Comparison of ENCODE assay signal across 33 cellular contexts in the genomic region with DNA sequence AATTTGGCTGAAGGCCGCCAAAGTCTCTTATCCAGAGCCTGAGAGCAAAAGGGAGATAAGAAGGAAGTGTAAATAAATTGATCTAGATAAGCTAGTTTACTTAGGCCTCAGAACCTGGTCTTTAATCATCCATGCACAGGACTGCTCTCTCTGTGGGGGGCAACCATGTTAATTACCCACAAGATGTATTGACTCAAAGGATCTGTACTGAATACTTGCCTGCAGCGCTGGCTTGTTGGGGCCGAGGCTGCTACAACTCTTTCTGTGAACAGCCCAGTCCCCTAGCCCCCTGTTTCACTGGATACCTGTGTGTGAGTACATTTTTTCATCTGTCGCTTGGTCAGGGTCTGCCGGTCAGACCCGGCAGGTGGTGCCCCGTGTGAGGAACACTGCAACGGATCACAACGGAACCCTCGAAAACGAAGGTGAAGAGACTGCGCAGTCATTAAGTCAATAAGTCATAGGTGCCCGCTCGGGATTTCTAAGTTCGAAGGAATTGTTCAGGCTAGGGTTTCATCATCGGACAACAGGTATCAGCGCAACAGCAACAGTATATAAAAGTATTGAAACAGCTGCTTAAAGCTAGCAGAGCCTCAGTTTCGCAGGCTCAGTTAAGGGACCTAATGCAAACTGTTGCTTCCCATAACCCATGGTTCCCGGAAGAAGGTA. TPM values are rescaled to one million over a fixed set of nuclear protein-coding genes. Genes with fewer than 3 reads are reported as not detected.
DNase-seq lines count a peak whose midpoint lies in the region; TF ChIP-seq lines count a peak whose summit lies in the region.
"Had no signal": no experiment of that assay in that cellular context is flagged by ENCODE, and none has a peak within 500 bp of the region (broad histone marks: within the 10 kb centered on the region; RNA-seq: fewer than 3 reads in every experiment).

No MANE protein-coding gene starts in this region.

- H3K27me3 Mint-ChIP-seq in activated T-helper 2 cell treated with anti-CD3 and anti-CD28 coated beads, Interferon-gamma antibody, Interleukin-2, Interleukin-4, amounts not matched to agents 10 μg/mL and 5 μg/mL and 100 μg/mL, durations not matched to agents 14 hours and 24 hours and 36 hours (ENCODE audit: low read depth) = no peaks in the 10 kb centered on the region
- H3K27me3 Mint-ChIP-seq: CD4-positive, CD25-positive, alpha-beta regulatory T cell; effector memory CD8-positive, alpha-beta T cell; naive thymus-derived CD8-positive, alpha-beta T cell had no signal

- no peaks in the 10 kb centered on the region for H4K20me1 ChIP-seq in MM.1S (ENCODE audit: insufficient read depth, low read length)

- no peak overlapping the region for H3K4me3 Mint-ChIP-seq in activated T-helper 2 cell treated with anti-CD3 and anti-CD28 coated beads, Interferon-gamma antibody, Interleukin-2, Interleukin-4, amounts not matched to agents 10 μg/mL and 5 μg/mL and 100 μg/mL, durations not matched to agents 14 hours and 24 hours and 36 hours (ENCODE audit: low read depth)
- H3K4me3 Mint-ChIP-seq: activated CD8-positive, alpha-beta T cell treated with anti-CD3 and anti-CD28 coated beads, Interleukin-2, amount 10 ng/mL, durations not matched to agents 7 days and 5 days; CD4-positive, CD25-positive, alpha-beta regulatory T cell; effector memory CD8-positive, alpha-beta T cell; naive thymus-derived CD8-positive, alpha-beta T cell had no signal

- H3K36me3 ChIP-seq in mesodermal cell (ENCODE audit: control insufficient read depth, insufficient read depth, low read length) = no peaks in the 10 kb centered on the region
- H3K36me3 ChIP-seq in MM.1S (replicated peaks; ENCODE audit: insufficient read depth, low read length) = no peaks in the 10 kb centered on the region
- H3K36me3 ChIP-seq: left lung, tibial artery had no signal

- no peak overlapping the region for H3K9ac ChIP-seq in MM.1S (ENCODE audit: low read length)

- WGBS in mesodermal cell (ENCODE audit: insufficient coverage in 2 of 2), 2 experiments = 86 to 87% methylated on average over 14 to 15 of the region's 19 CpGs

- intact Hi-C loops in activated T-helper 2 cell treated with anti-CD3 and anti-CD28 coated beads, Interferon-gamma antibody, Interleukin-2, Interleukin-4, amounts not matched to agents 10 μg/mL and 5 μg/mL and 100 μg/mL, durations not matched to agents 14 hours and 24 hours and 36 hours (cut with micrococcal nuclease) = no loop called here

- H3K27ac ChIP-seq in mesodermal cell (ENCODE audit: low read depth, low read length, severe bottlenecking) (peak overlapping the region; percentile 16), MM.1S (ENCODE audit: low read length) (no peak overlapping the region)
- H3K27ac ChIP-seq: coronary artery, left lung, psoas muscle, tibial artery had no signal

- H3K9me3 ChIP-seq in mesodermal cell (ENCODE audit: control insufficient read depth, low read length) (no peaks in the 10 kb centered on the region), MM.1S (replicated peaks; ENCODE audit: insufficient read depth, low read length) (no peaks in the 10 kb centered on the region)
- H3K9me3 ChIP-seq: left lung, psoas muscle, tibial artery had no signal

- DNase-seq in Daoy (ENCODE audit: low read depth) (peak; percentile 48), NCI-H146 treated with DMSO at 0.1 percent for 48 hours (lab: John Stamatoyannopoulos, UW; ENCODE audit: unreplicated experiment) (peak; percentile 77), ecto neural progenitor cell (ENCODE audit: low spot score) (peak; percentile 37), MM.1S (no peak), amniotic stem cell (lab: John Stamatoyannopoulos, UW) (no peak), activated T-cell treated with anti-CD3 and anti-CD28 coated beads for 4 hours (no peak)
- no peak for DNase-seq in activated T-helper 2 cell treated with anti-CD3 and anti-CD28 coated beads, Interferon-gamma antibody, Interleukin-2, Interleukin-4, amounts not matched to agents 10 μg/mL and 5 μg/mL and 100 μg/mL, durations not matched to agents 14 hours and 24 hours and 36 hours (ENCODE audit: low spot score)
- DNase-seq: activated CD8-positive, alpha-beta T cell treated with anti-CD3 and anti-CD28 coated beads, Interleukin-2, amount 10 ng/mL, durations not matched to agents 7 days and 5 days; AML-193; CD4-positive, CD25-positive, alpha-beta regulatory T cell; effector memory CD8-positive, alpha-beta T cell; glutamatergic neuron; Kasumi-1; left lung; midbrain; naive thymus-derived CD8-positive, alpha-beta T cell; NCI-H187 treated with DMSO at 0.1 percent for 48 hours; NCI-H2171 treated with DMSO at 0.1 percent for 48 hours; NCI-H510A treated with DMSO at 0.1 percent for 48 hours; nucleus accumbens; PC-3; psoas muscle; stimulated activated CD4-positive, alpha-beta T cell treated with anti-CD3 and anti-CD28 coated beads, Interleukin-4, amount 100 ng/mL, for 1 hour; T-helper 2 cell; tibial artery had no signal

- no peaks in the 10 kb centered on the region for H3K27me3 ChIP-seq in MM.1S (replicated peaks; ENCODE audit: insufficient read depth, low read length)
- H3K27me3 ChIP-seq: left lung, tibial artery had no signal

- TF ChIP-seq CTCF in MM.1S (IDR thresholded peaks at IDR 0.05; ENCODE audit: low read length) = no peak

- no peak overlapping the region for H2AFZ ChIP-seq in MM.1S (ENCODE audit: low read length)

- H3K9me2 ChIP-seq in MM.1S (replicated peaks; ENCODE audit: insufficient read depth, low read length) = no peaks in the 10 kb centered on the region

- no peaks in the 10 kb centered on the region for H3K4me1 Mint-ChIP-seq in activated T-helper 2 cell treated with anti-CD3 and anti-CD28 coated beads, Interferon-gamma antibody, Interleukin-2, Interleukin-4, amounts not matched to agents 10 μg/mL and 5 μg/mL and 100 μg/mL, durations not matched to agents 14 hours and 24 hours and 36 hours (ENCODE audit: low read depth)
- H3K4me1 Mint-ChIP-seq: CD4-positive, CD25-positive, alpha-beta regulatory T cell; naive thymus-derived CD8-positive, alpha-beta T cell had no signal

- H3K4me1 ChIP-seq in mesodermal cell (ENCODE audit: control insufficient read depth, insufficient read depth, low read length, poor library complexity, severe bottlenecking) (peaks cover 5% of the 10 kb centered on the region), MM.1S (ENCODE audit: low read length) (no peaks in the 10 kb centered on the region)
- H3K4me1 ChIP-seq: left lung, psoas muscle, tibial artery had no signal

- no peaks in the 10 kb centered on the region for H3K9me3 Mint-ChIP-seq in activated T-helper 2 cell treated with anti-CD3 and anti-CD28 coated beads, Interferon-gamma antibody, Interleukin-2, Interleukin-4, amounts not matched to agents 10 μg/mL and 5 μg/mL and 100 μg/mL, durations not matched to agents 14 hours and 24 hours and 36 hours
- H3K9me3 Mint-ChIP-seq: activated naive CD4-positive, alpha-beta T cell treated with anti-CD3 and anti-CD28 coated beads, Interleukin-2, amount 50 U/mL, for 72 hours; CD4-positive, CD25-positive, alpha-beta regulatory T cell; effector memory CD8-positive, alpha-beta T cell; naive thymus-derived CD8-positive, alpha-beta T cell had no signal

- no peaks in the 10 kb centered on the region for H3K36me3 Mint-ChIP-seq in activated T-helper 2 cell treated with anti-CD3 and anti-CD28 coated beads, Interferon-gamma antibody, Interleukin-2, Interleukin-4, amounts not matched to agents 10 μg/mL and 5 μg/mL and 100 μg/mL, durations not matched to agents 14 hours and 24 hours and 36 hours (ENCODE audit: low read depth)
- H3K36me3 Mint-ChIP-seq: activated naive CD4-positive, alpha-beta T cell treated with anti-CD3 and anti-CD28 coated beads, Interleukin-2, amount 50 U/mL, for 72 hours; CD4-positive, CD25-positive, alpha-beta regulatory T cell; naive thymus-derived CD8-positive, alpha-beta T cell had no signal

- H3K4me2 ChIP-seq in MM.1S (ENCODE audit: low read depth, low read length) = no peak overlapping the region

- H3K4me3 ChIP-seq in mesodermal cell (ENCODE audit: extremely low read depth, insufficient read depth, low read length, poor library complexity, severe bottlenecking) (no peak overlapping the region), MM.1S (ENCODE audit: low read length) (no peak overlapping the region)
- H3K4me3 ChIP-seq: coronary artery, GM12878, left lung, psoas muscle, tibial artery had no signal

- H3K27ac Mint-ChIP-seq in activated T-helper 2 cell treated with anti-CD3 and anti-CD28 coated beads, Interferon-gamma antibody, Interleukin-2, Interleukin-4, amounts not matched to agents 10 μg/mL and 5 μg/mL and 100 μg/mL, durations not matched to agents 14 hours and 24 hours and 36 hours = no peak overlapping the region
- H3K27ac Mint-ChIP-seq: activated CD8-positive, alpha-beta T cell treated with anti-CD3 and anti-CD28 coated beads, Interleukin-2, amount 10 ng/mL, durations not matched to agents 7 days and 5 days; activated naive CD4-positive, alpha-beta T cell treated with anti-CD3 and anti-CD28 coated beads, Interleukin-2, amount 50 U/mL, for 72 hours; effector memory CD8-positive, alpha-beta T cell; naive thymus-derived CD8-positive, alpha-beta T cell had no signal

- H3F3A ChIP-seq in MM.1S (ENCODE audit: insufficient read depth, low read length) = no peaks in the 10 kb centered on the region

- H3K79me2 ChIP-seq in MM.1S (ENCODE audit: low read length) = no peaks in the 10 kb centered on the region

RNA-seq across cellular contexts. Expression of gene MAGEA11, which starts 8.3 kb away (rescaled TPM):
- 46.0 and 48.3 TPM in 2 replicates for total RNA-seq in Daoy (2014; rRNA removed; shearing (Covaris generic))
- polyA plus RNA-seq in mesodermal cell (2013, experiment 1 of 2) = not detected
- polyA plus RNA-seq in mesodermal cell (2013, experiment 2 of 2) = not detected
- not detected in 2 replicates for total RNA-seq in activated T-helper 2 cell treated with anti-CD3 and anti-CD28 coated beads, Interferon-gamma antibody, Interleukin-2, Interleukin-4, amounts not matched to agents 10 μg/mL and 5 μg/mL and 100 μg/mL, durations not matched to agents 14 hours and 24 hours and 36 hours
- total RNA-seq: A673; activated CD8-positive, alpha-beta T cell treated with anti-CD3 and anti-CD28 coated beads, Interleukin-2, amount 10 ng/mL, durations not matched to agents 7 days and 5 days; activated naive CD4-positive, alpha-beta T cell treated with anti-CD3 and anti-CD28 coated beads, Interleukin-2, amount 50 U/mL, for 72 hours; CD4-positive, CD25-positive, alpha-beta regulatory T cell; esophagus mucosa; fibroblast of villous mesenchyme; GM12878; left lung; naive thymus-derived CD8-positive, alpha-beta T cell; PC-3; psoas muscle had no signal
- polyA plus RNA-seq: CD4-positive, CD25-positive, alpha-beta regulatory T cell; naive thymus-derived CD8-positive, alpha-beta T cell; psoas muscle had no signal

RNA-seq across cellular contexts. Expression of gene HSFX1, which starts 53.7 kb away (rescaled TPM):
- 0.17 and 1.3 TPM in 2 replicates for total RNA-seq in Daoy (2014; rRNA removed; shearing (Covaris generic))
- polyA plus RNA-seq in mesodermal cell (2013, experiment 1 of 2) = 2.2 TPM
- 1.4 TPM for polyA plus RNA-seq in mesodermal cell (2013, experiment 2 of 2)
- 0.57 and 1.2 TPM in 2 replicates for total RNA-seq in activated T-helper 2 cell treated with anti-CD3 and anti-CD28 coated beads, Interferon-gamma antibody, Interleukin-2, Interleukin-4, amounts not matched to agents 10 μg/mL and 5 μg/mL and 100 μg/mL, durations not matched to agents 14 hours and 24 hours and 36 hours
- total RNA-seq: H4 had no signal

Comparison
In these comparisons a context has a peak if more than half of its experiments do, and no peak if none do; other contexts are left out.
1. DNase-seq: peak in Daoy (single experiment), NCI-H146 treated with DMSO at 0.1 percent for 48 hours (single experiment) and ecto neural progenitor cell (single experiment); none in activated T-helper 2 cell treated with anti-CD3 and anti-CD28 coated beads, Interferon-gamma antibody, Interleukin-2, Interleukin-4, amounts not matched to agents 10 μg/mL and 5 μg/mL and 100 μg/mL, durations not matched to agents 14 hours and 24 hours and 36 hours (single experiment), MM.1S (single experiment), amniotic stem cell (single experiment) and activated T-cell treated with anti-CD3 and anti-CD28 coated beads for 4 hours (single experiment).
2. RNA of gene MAGEA11, which starts 8.3 kb away (total RNA-seq): 46.0 to 48.3 TPM in Daoy; not detected in activated T-helper 2 cell treated with anti-CD3 and anti-CD28 coated beads, Interferon-gamma antibody, Interleukin-2, Interleukin-4, amounts not matched to agents 10 μg/mL and 5 μg/mL and 100 μg/mL, durations not matched to agents 14 hours and 24 hours and 36 hours; every median in the first group is over 10 times any median in the second.